ENCODE assay signal across 30 cellular contexts in genomic region chr4:169921732-169922131, GRCh38.
"Had no signal": no experiment of that assay in that cellular context is flagged by ENCODE, and none has a peak within 500 bp of the region (broad histone marks: within the 10 kb centered on the region; RNA-seq: fewer than 3 reads in every experiment).

No MANE protein-coding gene starts in this region.

- H3K36me3 ChIP-seq: adrenal gland, esophagus muscularis mucosa, gastrocnemius medialis, heart left ventricle, WERI-Rb-1 had no signal

- DNase-seq: activated CD4-positive, alpha-beta memory T cell treated with anti-CD3 and anti-CD28 coated beads for 36 hours; activated CD4-positive, alpha-beta T cell treated with anti-CD3 and anti-CD28 coated beads for 36 hours; activated CD4-positive, alpha-beta T cell treated with anti-CD3 and anti-CD28 coated beads, Interleukin-2, amount 10 ng/mL, durations not matched to agents 24 days and 14 days; activated CD4-positive, CD25-positive, alpha-beta regulatory T cell; activated CD4-positive, CD25-positive, alpha-beta regulatory T cell treated with anti-CD3 and anti-CD28 coated beads, Interleukin-2, amount 50 U/mL, for 72 hours; activated CD8-positive, alpha-beta memory T cell treated with anti-CD3 and anti-CD28 coated beads, Interleukin-2, amount 10 ng/mL, durations not matched to agents 7 days and 5 days; activated CD8-positive, alpha-beta memory T cell treated with anti-CD3 and anti-CD28 coated beads, Interleukin-2, amount 50 U/mL, for 4 hours; activated CD8-positive, alpha-beta T cell treated with anti-CD3 and anti-CD28 coated beads, Interleukin-2, amount 10 ng/mL, durations not matched to agents 7 days and 5 days; activated effector memory CD4-positive, alpha-beta T cell treated with anti-CD3 and anti-CD28 coated beads, Interleukin-2, amount 50 U/mL, for 16 hours; activated naive CD4-positive, alpha-beta T cell treated with anti-CD3 and anti-CD28 coated beads for 36 hours; activated naive CD8-positive, alpha-beta T cell treated with anti-CD3 and anti-CD28 coated beads for 36 hours; activated naive CD8-positive, alpha-beta T cell treated with anti-CD3 and anti-CD28 coated beads, Interleukin-2, amount 50 U/mL, for 24 hours; activated T-cell treated with anti-CD3 and anti-CD28 coated beads, Interleukin-2, amount 50 U/mL, for 1 hour; activated T-cell treated with anti-CD3 and anti-CD28 coated beads, Interleukin-2, amount 50 U/mL, for 48 hours; adrenal gland; aorta; body of pancreas; cortex of kidney; dermis blood vessel endothelial cell; effector CD4-positive, alpha-beta T cell; effector memory CD8-positive, alpha-beta T cell; erythroblast; foreskin keratinocyte; gastrocnemius medialis; glutamatergic neuron; heart left ventricle; T-helper 17 cell; T1000; WERI-Rb-1 had no signal

- ATAC-seq: activated CD4-positive, alpha-beta T cell treated with anti-CD3 and anti-CD28 coated beads for 36 hours; activated CD8-positive, alpha-beta memory T cell treated with anti-CD3 and anti-CD28 coated beads, Interleukin-2, amount 10 ng/mL, durations not matched to agents 7 days and 5 days; activated CD8-positive, alpha-beta T cell treated with anti-CD3 and anti-CD28 coated beads, Interleukin-2, amount 10 ng/mL, durations not matched to agents 7 days and 5 days; activated naive CD8-positive, alpha-beta T cell treated with anti-CD3 and anti-CD28 coated beads, Interleukin-2, amount 50 U/mL, for 24 hours; body of pancreas; effector memory CD8-positive, alpha-beta T cell; gastrocnemius medialis; heart left ventricle; T-helper 17 cell had no signal

- H3K4me3 ChIP-seq: adrenal gland, body of pancreas, esophagus muscularis mucosa, gastrocnemius medialis, heart left ventricle had no signal

- H3K9me3 ChIP-seq: adrenal gland, body of pancreas, gastrocnemius medialis had no signal

- H3K27me3 ChIP-seq: adrenal gland, body of pancreas, esophagus muscularis mucosa, foreskin keratinocyte, gastrocnemius medialis had no signal

- H3K27ac ChIP-seq: adrenal gland, body of pancreas, esophagus muscularis mucosa, foreskin keratinocyte, gastrocnemius medialis, heart left ventricle, WERI-Rb-1 had no signal

- H3K4me1 ChIP-seq: adrenal gland, body of pancreas, esophagus muscularis mucosa, foreskin keratinocyte, gastrocnemius medialis, heart left ventricle had no signal
